In genomic region chr7:102890292-102890970, GRCh38 we compare ENCODE assay signal across 10 cellular contexts. TPM values are rescaled to one million over a fixed set of nuclear protein-coding genes. Genes with fewer than 3 reads are reported as not detected.
A peak's percentile ranks its signal among the peaks of the same experiment; 100 is the strongest.
DNase-seq lines count a peak whose midpoint lies in the region; FAIRE-seq and TF ChIP-seq lines count a peak whose summit lies in the region.
"Had no signal": no experiment of that assay in that cellular context is flagged by ENCODE, and none has a peak within 500 bp of the region (broad histone marks: within the 10 kb centered on the region; RNA-seq: fewer than 3 reads in every experiment).

No MANE protein-coding gene starts in this region.

- TF ChIP-seq CTCF in NB4 (IDR thresholded peaks at IDR 0.05; ENCODE audit: low read depth, low read length) (no peak), bronchial epithelial cell (IDR thresholded peaks at IDR 0.05; ENCODE audit: insufficient read depth, low read length, severe bottlenecking) (no peak)

- TF ChIP-seq POLR2A in NB4 (IDR thresholded peaks at IDR 0.05; ENCODE audit: extremely low read depth, insufficient read length): no peak

- no peaks in the 10 kb centered on the region for H3K36me3 ChIP-seq in bronchial epithelial cell (ENCODE audit: control insufficient read depth, insufficient read depth, low read length)
- H3K36me3 ChIP-seq: ovary had no signal

- DNase-seq in AG08396 (ENCODE audit: low spot score) (peak; percentile 13), NB4 (ENCODE audit: low read depth) (peak; percentile 88), bronchial epithelial cell (ENCODE audit: low read depth) (no peak), myocyte (ENCODE audit: low read depth) (peak; percentile 47), GM03348 (ENCODE audit: low spot score) (no peak), NCI-H82 (lab: John Stamatoyannopoulos, UW) (no peak)
- DNase-seq in stimulated activated naive CD4-positive, alpha-beta T cell treated with Interleukin-2 at 50 U/mL for 16 hours (lab: John Stamatoyannopoulos, UW): no peak
- DNase-seq in stimulated activated CD4-positive, alpha-beta T cell treated with anti-CD3 and anti-CD28 coated beads, Interleukin-15, amount 100 ng/mL, for 24 hours: no peak
- DNase-seq: NCI-H524 treated with DMSO at 0.1 percent for 48 hours, ovary had no signal

- H3K27me3 ChIP-seq in bronchial epithelial cell (ENCODE audit: control insufficient read depth, insufficient read depth, low read length): no peaks in the 10 kb centered on the region
- H3K27me3 ChIP-seq: ovary had no signal

- H3K4me3 ChIP-seq in NB4 (ENCODE audit: low read depth, low read length): no peak overlapping the region
- H3K4me3 ChIP-seq in bronchial epithelial cell (ENCODE audit: low read depth, low read length): no peak overlapping the region
- H3K4me3 ChIP-seq: ovary had no signal

- peak; percentile 40 for FAIRE-seq in bronchial epithelial cell (lab: Jason Lieb, UNC)

RNA-seq across cellular contexts. Expression of gene LRRC17, which starts 22.4 kb away (rescaled TPM):
- 0.26 and 0.38 TPM in 2 replicates for total RNA-seq in bronchial epithelial cell
- 533 and 907 TPM in 2 replicates for total RNA-seq in myocyte
- polyA plus RNA-seq in myocyte (2012): 245 TPM

Comparison
In these comparisons a context has a peak if more than half of its experiments do, and no peak if none do; other contexts are left out.
1. DNase-seq: peak in AG08396 (single experiment), NB4 (single experiment) and myocyte (single experiment); none in bronchial epithelial cell (single experiment), GM03348 (single experiment), stimulated activated naive CD4-positive, alpha-beta T cell treated with Interleukin-2 at 50 U/mL for 16 hours (single experiment), stimulated activated CD4-positive, alpha-beta T cell treated with anti-CD3 and anti-CD28 coated beads, Interleukin-15, amount 100 ng/mL, for 24 hours (single experiment) and NCI-H82 (single experiment).
2. RNA of gene LRRC17, which starts 22.4 kb away (total RNA-seq): 533 to 907 TPM in myocyte; 0.26 to 0.38 TPM in bronchial epithelial cell; every median in the first group is over 100 times any median in the second.